2 cellular contexts compared by ENCODE assay signal in the genomic region with DNA sequence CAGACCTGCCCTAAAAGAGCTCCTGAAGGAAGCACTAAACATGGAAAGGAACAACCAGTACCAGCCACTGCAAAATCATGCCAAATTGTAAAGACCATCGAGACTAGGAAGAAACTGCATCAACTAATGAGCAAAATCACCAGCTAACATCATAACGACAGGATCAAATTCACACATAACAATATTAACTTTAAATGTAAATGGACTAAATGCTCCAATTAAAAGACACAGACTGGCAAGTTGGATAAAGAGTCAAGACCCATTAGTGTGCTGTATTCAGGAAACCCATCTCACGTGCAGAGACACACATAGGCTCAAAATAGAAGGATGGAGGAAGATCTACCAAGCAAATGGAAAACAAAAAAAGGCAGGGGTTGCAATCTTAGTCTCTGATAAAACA. TPM values are rescaled to one million over a fixed set of nuclear protein-coding genes. Genes with fewer than 3 reads are reported as not detected.
"Had no signal": no experiment of that assay in that cellular context is flagged by ENCODE, and none has a peak within 500 bp of the region (broad histone marks: within the 10 kb centered on the region; RNA-seq: fewer than 3 reads in every experiment).

No MANE protein-coding gene starts in this region.

RNA-seq across cellular contexts. Expression of gene TTC39A, which starts 56.9 kb away (rescaled TPM):
- total RNA-seq: OCI-LY7, SJSA1 had no signal
